Comparison of ENCODE assay signal across 9 cellular contexts in genomic region chr10:45423976-45424499, GRCh38. TPM values are rescaled to one million over a fixed set of nuclear protein-coding genes. Genes with fewer than 3 reads are reported as not detected.
"Had no signal": no experiment of that assay in that cellular context is flagged by ENCODE, and none has a peak within 500 bp of the region (broad histone marks: within the 10 kb centered on the region; RNA-seq: fewer than 3 reads in every experiment).

No MANE protein-coding gene starts in this region.

- ATAC-seq: esophagus mucosa had no signal

- H3K9me3 Mint-ChIP-seq: activated naive CD4-positive, alpha-beta T cell treated with anti-CD3 and anti-CD28 coated beads, Interleukin-2, amount 50 U/mL, for 24 hours had no signal

- H3K36me3 ChIP-seq: transverse colon had no signal

- H3K4me3 Mint-ChIP-seq: activated naive CD4-positive, alpha-beta T cell treated with anti-CD3 and anti-CD28 coated beads, Interleukin-2, amount 50 U/mL, for 24 hours had no signal

- H3K27me3 Mint-ChIP-seq: activated naive CD4-positive, alpha-beta T cell treated with anti-CD3 and anti-CD28 coated beads, Interleukin-2, amount 50 U/mL, for 24 hours had no signal

- H3K36me3 Mint-ChIP-seq: activated naive CD4-positive, alpha-beta T cell treated with anti-CD3 and anti-CD28 coated beads, Interleukin-2, amount 50 U/mL, for 24 hours had no signal

- H3K9me3 ChIP-seq: transverse colon had no signal

- H3K4me3 ChIP-seq: transverse colon had no signal

- DNase-seq: hypothalamus, kidney glomerular epithelial cell, posterior cingulate gyrus, small intestine, transverse colon had no signal

RNA-seq across cellular contexts. Expression of gene ALOX5, which starts 50.0 kb away (rescaled TPM):
- total RNA-seq: dermis microvascular lymphatic vessel endothelial cell, glomerular endothelial cell had no signal
